In genomic region chr7:78191475-78192079, GRCh38 we compare ENCODE assay signal across 17 cellular contexts.
"Had no signal": no experiment of that assay in that cellular context is flagged by ENCODE, and none has a peak within 500 bp of the region (broad histone marks: within the 10 kb centered on the region; RNA-seq: fewer than 3 reads in every experiment).

No MANE protein-coding gene starts in this region.

- H3K27me3 ChIP-seq: heart left ventricle, neutrophil, sigmoid colon, transverse colon had no signal

- H3K27ac ChIP-seq: coronary artery, heart left ventricle, neutrophil, sigmoid colon, skin epidermis, thoracic aorta, transverse colon had no signal

- DNase-seq: effector CD4-positive, alpha-beta T cell; foreskin melanocyte; heart left ventricle; hippocampal formation; left colon; mucosa of descending colon; naive thymus-derived CD8-positive, alpha-beta T cell; sigmoid colon; stimulated activated CD4-positive, alpha-beta T cell treated with anti-CD3 and anti-CD28 coated beads, Interleukin-2, amount 100 ng/mL, for 24 hours; stimulated activated CD4-positive, alpha-beta T cell treated with anti-CD3 and anti-CD28 coated beads, Interleukin-4, amount 100 ng/mL, for 4 hours; stimulated activated naive B cell treated with anti-CD40 and anti-IgM and Interleukin-4, amounts not matched to agents 10 μg/mL and 1 μg/mL and 100 μg/mL, for 72 hours; stimulated activated naive CD8-positive, alpha-beta T cell treated with anti-CD3 and anti-CD28 coated beads, Interleukin-15, amount 100 ng/mL, for 72 hours; transverse colon had no signal

- H3K36me3 ChIP-seq: heart left ventricle, neutrophil, sigmoid colon, thoracic aorta, transverse colon had no signal

- H3K4me3 ChIP-seq: coronary artery, heart left ventricle, mucosa of descending colon, sigmoid colon, skin epidermis, thoracic aorta, transverse colon had no signal

- H3K4me1 ChIP-seq: sigmoid colon, transverse colon had no signal

- H3K9me3 ChIP-seq: heart left ventricle, mucosa of descending colon, neutrophil, sigmoid colon, thoracic aorta, transverse colon had no signal

- ATAC-seq: left colon; mucosa of descending colon; naive thymus-derived CD8-positive, alpha-beta T cell; stimulated activated naive B cell treated with anti-CD40 and anti-IgM and Interleukin-4, amounts not matched to agents 10 μg/mL and 1 μg/mL and 100 μg/mL, for 72 hours; stimulated activated naive CD8-positive, alpha-beta T cell treated with anti-CD3 and anti-CD28 coated beads, Interleukin-15, amount 100 ng/mL, for 72 hours had no signal
